In the genomic region with DNA sequence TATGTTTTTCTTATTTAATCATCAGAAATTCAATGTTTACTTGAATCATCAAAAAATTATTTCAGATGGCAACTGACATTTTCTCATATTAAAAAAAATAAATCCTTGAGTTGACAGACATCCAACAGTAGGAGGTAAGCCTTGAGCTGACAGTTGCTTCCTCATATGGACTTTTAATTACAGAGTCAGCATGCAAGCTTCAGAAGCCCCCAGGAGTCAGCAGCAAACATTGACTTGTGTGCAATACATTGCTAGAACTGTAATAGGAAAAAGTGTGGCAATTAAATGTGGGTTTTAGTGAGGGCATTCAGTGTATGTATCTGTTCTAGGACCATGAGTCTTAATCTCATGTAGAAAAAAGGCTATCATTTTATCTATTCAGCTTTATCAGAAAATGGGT, we compare ENCODE assay signal across 24 cellular contexts.
"Had no signal": no experiment of that assay in that cellular context is flagged by ENCODE, and none has a peak within 500 bp of the region (broad histone marks: within the 10 kb centered on the region; RNA-seq: fewer than 3 reads in every experiment).

No MANE protein-coding gene starts in this region.

- ATAC-seq: effector memory CD8-positive, alpha-beta T cell; esophagus mucosa; gastrocnemius medialis; heart right ventricle; left cardiac atrium; left lung; left ventricle myocardium superior; lower lobe of right lung; mucosa of descending colon had no signal

- H3K4me1 ChIP-seq: esophagus squamous epithelium, gastrocnemius medialis, heart right ventricle, left lung, lower lobe of right lung had no signal

- H3K4me3 ChIP-seq: esophagus squamous epithelium, gastrocnemius medialis, heart right ventricle, left lung, lower lobe of right lung, mucosa of descending colon had no signal

- H3K9me3 ChIP-seq: esophagus squamous epithelium, gastrocnemius medialis, lower lobe of right lung, mucosa of descending colon had no signal

- H3K27me3 Mint-ChIP-seq: dendritic cell treated with granulocyte-macrophage colony-stimulating factor and Interleukin-4, amounts not matched to agents 40 ng/mL and 50 ng/mL, for 4 days; effector memory CD8-positive, alpha-beta T cell; naive B cell had no signal

- H3K4me3 Mint-ChIP-seq: dendritic cell treated with granulocyte-macrophage colony-stimulating factor and Interleukin-4, amounts not matched to agents 40 ng/mL and 50 ng/mL, for 4 days; effector memory CD8-positive, alpha-beta T cell; endodermal cell; mesothelial cell of epicardium; naive B cell had no signal

- H3K27ac Mint-ChIP-seq: dendritic cell treated with granulocyte-macrophage colony-stimulating factor and Interleukin-4, amounts not matched to agents 40 ng/mL and 50 ng/mL, for 4 days; effector memory CD8-positive, alpha-beta T cell; endodermal cell; mesothelial cell of epicardium; naive B cell had no signal

- H3K4me1 Mint-ChIP-seq: mesothelial cell of epicardium, naive B cell had no signal

- H3K36me3 Mint-ChIP-seq: mesothelial cell of epicardium, naive B cell had no signal

- DNase-seq: cortex of kidney; effector CD8-positive, alpha-beta T cell; effector memory CD8-positive, alpha-beta T cell; endodermal cell; erythroblast; esophagus squamous epithelium; foreskin fibroblast; foreskin melanocyte; gastrocnemius medialis; glutamatergic neuron; head of caudate nucleus; heart right ventricle; hippocampal formation; left cardiac atrium; left lung; left ventricle myocardium superior; lower lobe of right lung; mesenchymal stem cell; mucosa of descending colon; naive B cell had no signal

- H3K9me3 Mint-ChIP-seq: endodermal cell, mesothelial cell of epicardium had no signal

- H3K27me3 ChIP-seq: esophagus squamous epithelium, gastrocnemius medialis, heart right ventricle, left lung had no signal

- H3K27ac ChIP-seq: epithelial cell of prostate, esophagus squamous epithelium, gastrocnemius medialis, heart right ventricle, left lung, lower lobe of right lung had no signal

- H3K36me3 ChIP-seq: esophagus squamous epithelium, gastrocnemius medialis, heart right ventricle, left lung, lower lobe of right lung had no signal
